20 cellular contexts compared by ENCODE assay signal in genomic region chrX:149721241-149721640, GRCh38. TPM values are rescaled to one million over a fixed set of nuclear protein-coding genes. Genes with fewer than 3 reads are reported as not detected.
"Had no signal": no experiment of that assay in that cellular context is flagged by ENCODE, and none has a peak within 500 bp of the region (broad histone marks: within the 10 kb centered on the region; RNA-seq: fewer than 3 reads in every experiment).

No MANE protein-coding gene starts in this region.

RNA-seq across cellular contexts. Expression of gene MAGEA11, which starts 9.4 kb away (rescaled TPM):
- total RNA-seq: activated CD4-positive, alpha-beta memory T cell treated with anti-CD3 and anti-CD28 coated beads for 36 hours; activated CD4-positive, alpha-beta T cell treated with anti-CD3 and anti-CD28 coated beads for 36 hours; activated CD8-positive, alpha-beta memory T cell treated with anti-CD3 and anti-CD28 coated beads for 36 hours; activated CD8-positive, alpha-beta T cell treated with anti-CD3 and anti-CD28 coated beads for 36 hours; activated naive CD4-positive, alpha-beta T cell treated with anti-CD3 and anti-CD28 coated beads for 36 hours; activated naive CD4-positive, alpha-beta T cell treated with anti-CD3 and anti-CD28 coated beads, Interleukin-2, amount 50 U/mL, for 72 hours; activated naive CD8-positive, alpha-beta T cell treated with anti-CD3 and anti-CD28 coated beads for 36 hours; activated T-cell treated with anti-CD3 and anti-CD28 coated beads, Interleukin-2, amount 50 U/mL, for 4 hours; activated T-cell treated with anti-CD3 and anti-CD28 coated beads, Interleukin-2, amount 50 U/mL, for 72 hours; activated T-helper 1 cell treated with anti-CD3 and anti-CD28 coated beads, Interleukin-12 subunit alpha, Interleukin-12 subunit beta, Interleukin-2, Interleukin-4 antibody, amounts not matched to agents 30 ng/mL and 10 ng/mL and 1 ng/mL, durations not matched to agents 14 hours and 24 hours and 36 hours; activated T-helper 17 cell treated with anti-CD3 and anti-CD28 coated beads, Interleukin-2, amount 50 U/mL, for 72 hours; adrenal gland; aorta; bronchial epithelial cell; cardiac muscle cell; T-cell; T-helper 1 cell treated with Interleukin-12 subunit alpha and Interleukin-12 subunit beta and Interleukin-4 antibody, amounts not matched to agents 30 ng/mL and 1 ng/mL, for 36 hours; T-helper 17 cell; T-helper 2 cell treated with Interferon-gamma antibody and Interleukin-4, amounts not matched to agents 100 ng/mL and 5 ng/mL, for 36 hours; WTC11 had no signal
- polyA plus RNA-seq: adrenal gland, aorta, cardiac muscle cell had no signal
